ENCODE assay signal across 1 cellular context in the genomic region with DNA sequence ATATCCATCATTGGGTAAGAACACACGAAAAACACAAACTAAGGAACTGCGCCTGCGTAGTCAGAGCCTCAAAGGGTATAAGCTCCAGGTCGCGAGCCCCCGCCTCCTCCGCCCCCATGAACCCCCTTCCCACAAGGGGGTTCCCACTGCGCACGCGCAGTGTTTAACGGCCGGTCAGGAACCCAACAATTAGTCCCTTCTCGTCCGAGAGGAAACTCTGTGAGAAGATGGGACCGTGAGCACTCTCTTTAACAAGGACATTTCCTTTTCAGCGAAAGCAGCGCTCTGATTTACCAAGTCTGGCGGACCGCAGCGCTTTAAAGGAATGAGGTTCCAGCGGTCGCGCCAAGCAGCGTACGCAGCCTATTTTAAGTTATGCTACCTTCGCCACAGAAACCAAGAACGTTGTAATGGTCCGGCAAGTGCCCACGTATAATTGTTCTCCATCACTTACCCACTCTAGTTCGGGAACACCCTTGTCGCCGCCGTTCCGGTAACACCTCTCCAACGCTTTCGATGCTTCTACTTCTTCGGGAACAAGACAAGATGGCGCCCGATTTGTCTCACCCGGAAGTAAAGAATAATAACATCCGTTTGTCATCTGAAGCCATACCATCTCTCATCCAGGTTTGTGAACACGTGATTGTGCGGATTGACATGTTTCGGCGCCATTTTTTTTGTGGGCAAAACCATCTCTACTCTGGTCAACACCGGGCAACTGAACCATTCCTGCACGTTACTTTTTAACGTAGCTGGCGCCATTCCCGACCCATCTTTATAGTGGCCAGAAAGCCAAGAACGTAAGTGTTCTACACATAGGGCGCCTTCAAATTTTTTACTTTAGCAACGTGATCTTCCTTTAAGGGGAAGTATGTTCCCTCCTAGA.
TF ChIP-seq lines count a peak whose summit lies in the region.

A gene with protein sequence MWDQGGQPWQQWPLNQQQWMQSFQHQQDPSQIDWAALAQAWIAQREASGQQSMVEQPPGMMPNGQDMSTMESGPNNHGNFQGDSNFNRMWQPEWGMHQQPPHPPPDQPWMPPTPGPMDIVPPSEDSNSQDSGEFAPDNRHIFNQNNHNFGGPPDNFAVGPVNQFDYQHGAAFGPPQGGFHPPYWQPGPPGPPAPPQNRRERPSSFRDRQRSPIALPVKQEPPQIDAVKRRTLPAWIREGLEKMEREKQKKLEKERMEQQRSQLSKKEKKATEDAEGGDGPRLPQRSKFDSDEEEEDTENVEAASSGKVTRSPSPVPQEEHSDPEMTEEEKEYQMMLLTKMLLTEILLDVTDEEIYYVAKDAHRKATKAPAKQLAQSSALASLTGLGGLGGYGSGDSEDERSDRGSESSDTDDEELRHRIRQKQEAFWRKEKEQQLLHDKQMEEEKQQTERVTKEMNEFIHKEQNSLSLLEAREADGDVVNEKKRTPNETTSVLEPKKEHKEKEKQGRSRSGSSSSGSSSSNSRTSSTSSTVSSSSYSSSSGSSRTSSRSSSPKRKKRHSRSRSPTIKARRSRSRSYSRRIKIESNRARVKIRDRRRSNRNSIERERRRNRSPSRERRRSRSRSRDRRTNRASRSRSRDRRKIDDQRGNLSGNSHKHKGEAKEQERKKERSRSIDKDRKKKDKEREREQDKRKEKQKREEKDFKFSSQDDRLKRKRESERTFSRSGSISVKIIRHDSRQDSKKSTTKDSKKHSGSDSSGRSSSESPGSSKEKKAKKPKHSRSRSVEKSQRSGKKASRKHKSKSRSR (minus strand): TSS at position 548 of the 886 bp plus-strand sequence. CDS start 10,649 bp downstream, outside the sequence.

TF ChIP-seq in K562, 482 proteins besides CTCF, POLR2A, EP300 and RAD21 (continued from another document and continues in another):
- TF ChIP-seq, protein P1, sequence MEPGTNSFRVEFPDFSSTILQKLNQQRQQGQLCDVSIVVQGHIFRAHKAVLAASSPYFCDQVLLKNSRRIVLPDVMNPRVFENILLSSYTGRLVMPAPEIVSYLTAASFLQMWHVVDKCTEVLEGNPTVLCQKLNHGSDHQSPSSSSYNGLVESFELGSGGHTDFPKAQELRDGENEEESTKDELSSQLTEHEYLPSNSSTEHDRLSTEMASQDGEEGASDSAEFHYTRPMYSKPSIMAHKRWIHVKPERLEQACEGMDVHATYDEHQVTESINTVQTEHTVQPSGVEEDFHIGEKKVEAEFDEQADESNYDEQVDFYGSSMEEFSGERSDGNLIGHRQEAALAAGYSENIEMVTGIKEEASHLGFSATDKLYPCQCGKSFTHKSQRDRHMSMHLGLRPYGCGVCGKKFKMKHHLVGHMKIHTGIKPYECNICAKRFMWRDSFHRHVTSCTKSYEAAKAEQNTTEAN (CRISPR knock-in tag; IDR thresholded peaks at IDR 0.05): no peak
- TF ChIP-seq KDM4B (IDR thresholded peaks at IDR 0.05; ENCODE audit: borderline replicate concordance in 2 of 2, low read depth in 1 of 2) (peak in 1 of 2 experiments; percentile 88; a peak in 1 of 4 replicates), ZNF347 (CRISPR knock-in tag; IDR thresholded peaks at IDR 0.05; ENCODE audit: low read depth) (no peak), KDM5B (IDR thresholded peaks at IDR 0.05; ENCODE audit: insufficient replicate concordance, low read depth, low read length) (no peak), GABPA (tag; conservative IDR thresholded peaks at IDR 0.05; ENCODE audit: low read depth) (peak; percentile 100), ZNF431 (CRISPR knock-in tag; IDR thresholded peaks at IDR 0.05) (peak; percentile 61; the same call in 1 of the 2 replicates), ZNF134 (CRISPR knock-in tag; conservative IDR thresholded peaks at IDR 0.05) (no peak), ZNF311 (CRISPR knock-in tag; IDR thresholded peaks at IDR 0.05) (no peak), PCBP2 (IDR thresholded peaks at IDR 0.05; ENCODE audit: low read depth, low read length, poor library complexity, severe bottlenecking) (no peak), NFIX (CRISPR knock-in tag; IDR thresholded peaks at IDR 0.05; ENCODE audit: low read depth) (no peak), CAMTA2 (CRISPR knock-in tag; conservative IDR thresholded peaks at IDR 0.05) (no peak), RNF2 (IDR thresholded peaks at IDR 0.05) (no peak; the same call in 1 of the 2 replicates), TARDBP (IDR thresholded peaks at IDR 0.05) (no peak), EZH2 (IDR thresholded peaks at IDR 0.05; ENCODE audit: borderline replicate concordance, low read depth, low read length) (no peak), ZBTB8A (IDR thresholded peaks at IDR 0.05; ENCODE audit: partially characterized antibody) (no peak), NR2C1 (IDR thresholded peaks at IDR 0.05) (peak; percentile 100), NR2C1 (tag; IDR thresholded peaks at IDR 0.05) (peak; percentile 100), SMARCB1 (IDR thresholded peaks at IDR 0.05; ENCODE audit: insufficient read length, low read depth) (no peak), ZNF584 (CRISPR knock-in tag; IDR thresholded peaks at IDR 0.05; ENCODE audit: low read depth) (no peak; the same call in 1 of the 2 replicates), BCL6 (CRISPR knock-in tag; IDR thresholded peaks at IDR 0.05) (no peak), YBX1 (IDR thresholded peaks at IDR 0.05) (no peak), SLC30A9 (CRISPR knock-in tag; IDR thresholded peaks at IDR 0.05) (no peak), TEAD2 (tag; IDR thresholded peaks at IDR 0.05) (no peak)
- TF ChIP-seq, protein P2, sequence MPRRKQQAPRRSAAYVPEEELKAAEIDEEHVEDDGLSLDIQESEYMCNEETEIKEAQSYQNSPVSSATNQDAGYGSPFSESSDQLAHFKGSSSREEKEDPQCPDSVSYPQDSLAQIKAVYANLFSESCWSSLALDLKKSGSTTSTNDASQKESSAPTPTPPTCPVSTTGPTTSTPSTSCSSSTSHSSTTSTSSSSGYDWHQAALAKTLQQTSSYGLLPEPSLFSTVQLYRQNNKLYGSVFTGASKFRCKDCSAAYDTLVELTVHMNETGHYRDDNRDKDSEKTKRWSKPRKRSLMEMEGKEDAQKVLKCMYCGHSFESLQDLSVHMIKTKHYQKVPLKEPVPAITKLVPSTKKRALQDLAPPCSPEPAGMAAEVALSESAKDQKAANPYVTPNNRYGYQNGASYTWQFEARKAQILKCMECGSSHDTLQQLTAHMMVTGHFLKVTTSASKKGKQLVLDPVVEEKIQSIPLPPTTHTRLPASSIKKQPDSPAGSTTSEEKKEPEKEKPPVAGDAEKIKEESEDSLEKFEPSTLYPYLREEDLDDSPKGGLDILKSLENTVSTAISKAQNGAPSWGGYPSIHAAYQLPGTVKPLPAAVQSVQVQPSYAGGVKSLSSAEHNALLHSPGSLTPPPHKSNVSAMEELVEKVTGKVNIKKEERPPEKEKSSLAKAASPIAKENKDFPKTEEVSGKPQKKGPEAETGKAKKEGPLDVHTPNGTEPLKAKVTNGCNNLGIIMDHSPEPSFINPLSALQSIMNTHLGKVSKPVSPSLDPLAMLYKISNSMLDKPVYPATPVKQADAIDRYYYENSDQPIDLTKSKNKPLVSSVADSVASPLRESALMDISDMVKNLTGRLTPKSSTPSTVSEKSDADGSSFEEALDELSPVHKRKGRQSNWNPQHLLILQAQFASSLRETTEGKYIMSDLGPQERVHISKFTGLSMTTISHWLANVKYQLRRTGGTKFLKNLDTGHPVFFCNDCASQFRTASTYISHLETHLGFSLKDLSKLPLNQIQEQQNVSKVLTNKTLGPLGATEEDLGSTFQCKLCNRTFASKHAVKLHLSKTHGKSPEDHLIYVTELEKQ (CRISPR knock-in tag; IDR thresholded peaks at IDR 0.05): no peak
- TF ChIP-seq, protein P3, sequence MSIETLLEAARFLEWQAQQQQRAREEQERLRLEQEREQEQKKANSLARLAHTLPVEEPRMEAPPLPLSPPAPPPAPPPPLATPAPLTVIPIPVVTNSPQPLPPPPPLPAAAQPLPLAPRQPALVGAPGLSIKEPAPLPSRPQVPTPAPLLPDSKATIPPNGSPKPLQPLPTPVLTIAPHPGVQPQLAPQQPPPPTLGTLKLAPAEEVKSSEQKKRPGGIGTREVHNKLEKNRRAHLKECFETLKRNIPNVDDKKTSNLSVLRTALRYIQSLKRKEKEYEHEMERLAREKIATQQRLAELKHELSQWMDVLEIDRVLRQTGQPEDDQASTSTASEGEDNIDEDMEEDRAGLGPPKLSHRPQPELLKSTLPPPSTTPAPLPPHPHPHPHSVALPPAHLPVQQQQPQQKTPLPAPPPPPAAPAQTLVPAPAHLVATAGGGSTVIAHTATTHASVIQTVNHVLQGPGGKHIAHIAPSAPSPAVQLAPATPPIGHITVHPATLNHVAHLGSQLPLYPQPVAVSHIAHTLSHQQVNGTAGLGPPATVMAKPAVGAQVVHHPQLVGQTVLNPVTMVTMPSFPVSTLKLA (conservative IDR thresholded peaks at IDR 0.05): peak; percentile 89 to 90
- TF ChIP-seq, protein P4, sequence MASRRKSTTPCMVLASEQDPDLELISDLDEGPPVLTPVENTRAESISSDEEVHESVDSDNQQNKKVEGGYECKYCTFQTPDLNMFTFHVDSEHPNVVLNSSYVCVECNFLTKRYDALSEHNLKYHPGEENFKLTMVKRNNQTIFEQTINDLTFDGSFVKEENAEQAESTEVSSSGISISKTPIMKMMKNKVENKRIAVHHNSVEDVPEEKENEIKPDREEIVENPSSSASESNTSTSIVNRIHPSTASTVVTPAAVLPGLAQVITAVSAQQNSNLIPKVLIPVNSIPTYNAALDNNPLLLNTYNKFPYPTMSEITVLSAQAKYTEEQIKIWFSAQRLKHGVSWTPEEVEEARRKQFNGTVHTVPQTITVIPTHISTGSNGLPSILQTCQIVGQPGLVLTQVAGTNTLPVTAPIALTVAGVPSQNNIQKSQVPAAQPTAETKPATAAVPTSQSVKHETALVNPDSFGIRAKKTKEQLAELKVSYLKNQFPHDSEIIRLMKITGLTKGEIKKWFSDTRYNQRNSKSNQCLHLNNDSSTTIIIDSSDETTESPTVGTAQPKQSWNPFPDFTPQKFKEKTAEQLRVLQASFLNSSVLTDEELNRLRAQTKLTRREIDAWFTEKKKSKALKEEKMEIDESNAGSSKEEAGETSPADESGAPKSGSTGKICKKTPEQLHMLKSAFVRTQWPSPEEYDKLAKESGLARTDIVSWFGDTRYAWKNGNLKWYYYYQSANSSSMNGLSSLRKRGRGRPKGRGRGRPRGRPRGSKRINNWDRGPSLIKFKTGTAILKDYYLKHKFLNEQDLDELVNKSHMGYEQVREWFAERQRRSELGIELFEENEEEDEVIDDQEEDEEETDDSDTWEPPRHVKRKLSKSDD (conservative IDR thresholded peaks at IDR 0.05; ENCODE audit: low read length): no peak
- TF ChIP-seq, protein P5, sequence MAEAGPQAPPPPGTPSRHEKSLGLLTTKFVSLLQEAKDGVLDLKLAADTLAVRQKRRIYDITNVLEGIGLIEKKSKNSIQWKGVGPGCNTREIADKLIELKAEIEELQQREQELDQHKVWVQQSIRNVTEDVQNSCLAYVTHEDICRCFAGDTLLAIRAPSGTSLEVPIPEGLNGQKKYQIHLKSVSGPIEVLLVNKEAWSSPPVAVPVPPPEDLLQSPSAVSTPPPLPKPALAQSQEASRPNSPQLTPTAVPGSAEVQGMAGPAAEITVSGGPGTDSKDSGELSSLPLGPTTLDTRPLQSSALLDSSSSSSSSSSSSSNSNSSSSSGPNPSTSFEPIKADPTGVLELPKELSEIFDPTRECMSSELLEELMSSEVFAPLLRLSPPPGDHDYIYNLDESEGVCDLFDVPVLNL (CRISPR knock-in tag; IDR thresholded peaks at IDR 0.05; ENCODE audit: low read depth): no peak
- TF ChIP-seq, protein P6, sequence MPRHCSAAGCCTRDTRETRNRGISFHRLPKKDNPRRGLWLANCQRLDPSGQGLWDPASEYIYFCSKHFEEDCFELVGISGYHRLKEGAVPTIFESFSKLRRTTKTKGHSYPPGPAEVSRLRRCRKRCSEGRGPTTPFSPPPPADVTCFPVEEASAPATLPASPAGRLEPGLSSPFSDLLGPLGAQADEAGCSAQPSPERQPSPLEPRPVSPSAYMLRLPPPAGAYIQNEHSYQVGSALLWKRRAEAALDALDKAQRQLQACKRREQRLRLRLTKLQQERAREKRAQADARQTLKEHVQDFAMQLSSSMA (CRISPR knock-in tag; IDR thresholded peaks at IDR 0.05): no peak
- TF ChIP-seq, protein P7, sequence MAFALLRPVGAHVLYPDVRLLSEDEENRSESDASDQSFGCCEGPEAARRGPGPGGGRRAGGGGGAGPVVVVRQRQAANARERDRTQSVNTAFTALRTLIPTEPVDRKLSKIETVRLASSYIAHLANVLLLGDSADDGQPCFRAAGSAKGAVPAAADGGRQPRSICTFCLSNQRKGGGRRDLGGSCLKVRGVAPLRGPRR (CRISPR knock-in tag; IDR thresholded peaks at IDR 0.05): no peak
- TF ChIP-seq, protein P8, sequence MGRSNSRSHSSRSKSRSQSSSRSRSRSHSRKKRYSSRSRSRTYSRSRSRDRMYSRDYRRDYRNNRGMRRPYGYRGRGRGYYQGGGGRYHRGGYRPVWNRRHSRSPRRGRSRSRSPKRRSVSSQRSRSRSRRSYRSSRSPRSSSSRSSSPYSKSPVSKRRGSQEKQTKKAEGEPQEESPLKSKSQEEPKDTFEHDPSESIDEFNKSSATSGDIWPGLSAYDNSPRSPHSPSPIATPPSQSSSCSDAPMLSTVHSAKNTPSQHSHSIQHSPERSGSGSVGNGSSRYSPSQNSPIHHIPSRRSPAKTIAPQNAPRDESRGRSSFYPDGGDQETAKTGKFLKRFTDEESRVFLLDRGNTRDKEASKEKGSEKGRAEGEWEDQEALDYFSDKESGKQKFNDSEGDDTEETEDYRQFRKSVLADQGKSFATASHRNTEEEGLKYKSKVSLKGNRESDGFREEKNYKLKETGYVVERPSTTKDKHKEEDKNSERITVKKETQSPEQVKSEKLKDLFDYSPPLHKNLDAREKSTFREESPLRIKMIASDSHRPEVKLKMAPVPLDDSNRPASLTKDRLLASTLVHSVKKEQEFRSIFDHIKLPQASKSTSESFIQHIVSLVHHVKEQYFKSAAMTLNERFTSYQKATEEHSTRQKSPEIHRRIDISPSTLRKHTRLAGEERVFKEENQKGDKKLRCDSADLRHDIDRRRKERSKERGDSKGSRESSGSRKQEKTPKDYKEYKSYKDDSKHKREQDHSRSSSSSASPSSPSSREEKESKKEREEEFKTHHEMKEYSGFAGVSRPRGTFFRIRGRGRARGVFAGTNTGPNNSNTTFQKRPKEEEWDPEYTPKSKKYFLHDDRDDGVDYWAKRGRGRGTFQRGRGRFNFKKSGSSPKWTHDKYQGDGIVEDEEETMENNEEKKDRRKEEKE (IDR thresholded peaks at IDR 0.05; ENCODE audit: borderline replicate concordance in 1 of 2, control insufficient read depth in 1 of 2, low read depth in 2 of 2, low read length in 1 of 2): no peak
- TF ChIP-seq, protein P9, sequence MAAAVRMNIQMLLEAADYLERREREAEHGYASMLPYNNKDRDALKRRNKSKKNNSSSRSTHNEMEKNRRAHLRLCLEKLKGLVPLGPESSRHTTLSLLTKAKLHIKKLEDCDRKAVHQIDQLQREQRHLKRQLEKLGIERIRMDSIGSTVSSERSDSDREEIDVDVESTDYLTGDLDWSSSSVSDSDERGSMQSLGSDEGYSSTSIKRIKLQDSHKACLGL (CRISPR knock-in tag; IDR thresholded peaks at IDR 0.05; ENCODE audit: borderline replicate concordance, poor library complexity, severe bottlenecking): no peak
